1 cellular context compared by ENCODE assay signal in genomic region chr9:93097496-93098205, GRCh38.
TF ChIP-seq lines count a peak whose summit lies in the region.

No MANE protein-coding gene starts in this region.

TF ChIP-seq in HepG2, 621 proteins besides CTCF, POLR2A, EP300 and RAD21:
- TF ChIP-seq ZFY (CRISPR knock-in tag; IDR thresholded peaks at IDR 0.05) (0 out of 2 replicates have a peak, but pooled peaks have one; percentile 27), HNF4A (CRISPR knock-in tag; IDR thresholded peaks at IDR 0.05) (peak; percentile 39; the same call in 1 of the 2 replicates), MYC (CRISPR knock-in tag; IDR thresholded peaks at IDR 0.05; ENCODE audit: borderline replicate concordance) (no peak), HNF1A (IDR thresholded peaks at IDR 0.05; ENCODE audit: low read depth) (no peak), HNF1A (CRISPR knock-in tag; IDR thresholded peaks at IDR 0.05; ENCODE audit: borderline replicate concordance) (no peak), IRF1 (CRISPR knock-in tag; IDR thresholded peaks at IDR 0.05; ENCODE audit: low read depth) (no peak), TEAD3 (CRISPR knock-in tag; optimal IDR thresholded peaks at IDR 0.05; ENCODE audit: borderline replicate concordance) (peak; percentile 10), SAP130 (CRISPR knock-in tag; IDR thresholded peaks at IDR 0.05; ENCODE audit: low read depth) (peak; percentile 21; the same call in 1 of the 2 replicates), TAF1 (CRISPR knock-in tag; IDR thresholded peaks at IDR 0.05) (0 out of 2 replicates have a peak, but pooled peaks have one; percentile 19), KLF13 (CRISPR knock-in tag; IDR thresholded peaks at IDR 0.05) (0 out of 2 replicates have a peak, but pooled peaks have one; percentile 9), JUND (CRISPR knock-in tag; IDR thresholded peaks at IDR 0.05) (no peak), NR0B2 (CRISPR knock-in tag; IDR thresholded peaks at IDR 0.05) (0 out of 2 replicates have a peak, but pooled peaks have one; percentile 35)
TF ChIP-seq in HepG2: peak in this region for 7.
